8 cellular contexts compared by ENCODE assay signal in genomic region chr9:136485049-136485647, GRCh38. TPM values are rescaled to one million over a fixed set of nuclear protein-coding genes. Genes with fewer than 3 reads are reported as not detected.
A peak's percentile ranks its signal among the peaks of the same experiment; 100 is the strongest.
DNase-seq lines count a peak whose midpoint lies in the region; ATAC-seq and TF ChIP-seq lines count a peak whose summit lies in the region.

No MANE protein-coding gene starts in this region.

- no peaks in the 10 kb centered on the region for H3K9me3 ChIP-seq in BLaER1 treated with 17β-estradiol and CSF1 and Interleukin-3, amounts not matched to agents 10 nM and 100 nM (replicated peaks in 1 of 11)
- H3K9me3 ChIP-seq in HCT116 (ENCODE audit: control insufficient read depth in 1 of 2, insufficient read depth in 1 of 2, low read depth in 1 of 2, low read length in 2 of 2), result no peaks in the 10 kb centered on the region

- no peak overlapping the region for H3K23ac ChIP-seq in mesendoderm (ENCODE audit: low read length)

- H2AK5ac ChIP-seq in mesendoderm (ENCODE audit: low read length), result no peak overlapping the region

- H2BK15ac ChIP-seq in mesendoderm (replicated peaks; ENCODE audit: low read depth), result no peak overlapping the region

- TF ChIP-seq RAD21 in HCT116 (IDR thresholded peaks at IDR 0.05; ENCODE audit: low read depth), result no peak

- peaks cover 38% of the 10 kb centered on the region for H3K36me3 Mint-ChIP-seq in effector memory CD8-positive, alpha-beta T cell (ENCODE audit: insufficient read depth)

- H3K4ac ChIP-seq in mesendoderm (ENCODE audit: low read depth, low read length), result no peak overlapping the region

- H3K36me3 ChIP-seq in BLaER1 treated with 17β-estradiol and CSF1 and Interleukin-3, amounts not matched to agents 10 nM and 100 nM, result peaks cover 2 to 11% (median 3%) of the 10 kb centered on the region in 11 experiments; a peak in 19 of 22 replicates
- H3K36me3 ChIP-seq in HCT116 (ENCODE audit: control insufficient read depth in 1 of 2, insufficient read depth in 2 of 2, low read length in 2 of 2) (peaks cover 0 to 2% of the 10 kb centered on the region in 2 experiments; a peak in 2 of 4 replicates), mesendoderm (ENCODE audit: control insufficient read depth, insufficient read depth, low read length) (peaks cover under 1% of the 10 kb centered on the region)

- H3K4me2 ChIP-seq in BLaER1 treated with 17β-estradiol and CSF1 and Interleukin-3, amounts not matched to agents 10 nM and 100 nM, result peak overlapping the region; percentile 94 to 99 (median 98); a peak in 20 of 22 replicates
- H3K4me2 ChIP-seq in HCT116 (ENCODE audit: low read length) (peak overlapping the region; percentile 98), mesendoderm (ENCODE audit: low read length) (no peak overlapping the region)

- no peak overlapping the region for H3K56ac ChIP-seq in mesendoderm (ENCODE audit: low read length)

- H4K5ac ChIP-seq in mesendoderm (ENCODE audit: low read length), result no peak overlapping the region

- H3K79me2 ChIP-seq in HCT116 (ENCODE audit: insufficient read depth, low read length), result peaks cover 25% of the 10 kb centered on the region
- H3K79me2 ChIP-seq in mesendoderm (ENCODE audit: control insufficient read depth, insufficient read depth, low read length), result peaks cover 22% of the 10 kb centered on the region

- no CpG with 5 or more reads among the region's 13 CpGs for WGBS in mesendoderm (ENCODE audit: extremely low coverage, insufficient coverage, low lambda C conversion rate)

- RAD21 ChIA-PET in HCT116 (lab: Charles Lee; ENCODE audit: low non-redundant PET in 1 of 2, low total read pairs in 2 of 2, uncharacterized antibody in 2 of 2, unreplicated experiment in 2 of 2), result interaction anchor here (0.7 to 2.0 kb wide), 7 partner anchors 94 to 209 kb away, joined by 3 to 7 read pairs (median 3); no protein-coding TSS in a partner anchor

- no peak overlapping the region for H2AFZ ChIP-seq in HCT116 (ENCODE audit: low read depth, low read length, poor library complexity, severe bottlenecking)

- intact Hi-C loops in HCT116 (cut with micrococcal nuclease), result loop anchor here (1.0 to 5.0 kb wide), 3 partner anchors 52 to 210 kb away; no protein-coding TSS in a partner anchor

- peak overlapping the region; percentile 60 to 70 for H3K4me3 Mint-ChIP-seq in effector memory CD8-positive, alpha-beta T cell

- H2BK120ac ChIP-seq in mesendoderm (ENCODE audit: low read depth, low read length), result no peak overlapping the region

- peaks cover 21 to 36% (median 24%) of the 10 kb centered on the region in 10 experiments for H3K4me1 ChIP-seq in BLaER1 treated with 17β-estradiol and CSF1 and Interleukin-3, amounts not matched to agents 10 nM and 100 nM
- peaks cover 10 to 32% of the 10 kb centered on the region in 2 experiments for H3K4me1 ChIP-seq in HCT116 (ENCODE audit: control insufficient read depth in 1 of 2, insufficient read depth in 2 of 2, low read length in 2 of 2)
- H3K4me1 ChIP-seq in mesendoderm (ENCODE audit: control insufficient read depth, low read depth, low read length), result peaks cover 2% of the 10 kb centered on the region

- H3K9me3 Mint-ChIP-seq in effector memory CD8-positive, alpha-beta T cell, result no peaks in the 10 kb centered on the region

- H2BK5ac ChIP-seq in mesendoderm (ENCODE audit: low read length), result no peak overlapping the region

- H3K18ac ChIP-seq in mesendoderm (ENCODE audit: low read length), result no peak overlapping the region

- TF ChIP-seq POLR2A in HCT116 (IDR thresholded peaks at IDR 0.05; ENCODE audit: borderline replicate concordance, extremely low read depth, insufficient read depth, insufficient read length), result no peak

- H3K27me3 ChIP-seq in BLaER1 treated with 17β-estradiol and CSF1 and Interleukin-3, amounts not matched to agents 10 nM and 100 nM, result no peaks in the 10 kb centered on the region
- H3K27me3 ChIP-seq in HCT116 (ENCODE audit: insufficient read depth, low read length), result no peaks in the 10 kb centered on the region
- no peaks in the 10 kb centered on the region for H3K27me3 ChIP-seq in mesendoderm (ENCODE audit: insufficient read depth, low read length, poor library complexity)

- peaks cover 22 to 23% of the 10 kb centered on the region in 2 donors for H3K4me1 Mint-ChIP-seq in effector memory CD8-positive, alpha-beta T cell (ENCODE audit: low read depth in 2 of 2)

- no peak overlapping the region for H3K27ac ChIP-seq in BLaER1 treated with 17β-estradiol and CSF1 and Interleukin-3, amounts not matched to agents 10 nM and 100 nM
- H3K27ac ChIP-seq in HCT116 (ENCODE audit: low read depth, low read length), result peak overlapping the region; percentile 100
- H3K27ac ChIP-seq in mesendoderm (ENCODE audit: low read depth, low read length), result no peak overlapping the region

- peak overlapping the region; percentile 60 to 84 for H3K27ac Mint-ChIP-seq in effector memory CD8-positive, alpha-beta T cell

- TF ChIP-seq CTCF in HCT116 (IDR thresholded peaks at IDR 0.05 in 2 of 3, conservative IDR thresholded peaks at IDR 0.05 in 1 of 3; ENCODE audit: borderline replicate concordance in 1 of 3, insufficient read depth in 1 of 3, low read depth in 2 of 3, low read length in 2 of 3), result peak in 2 of 3 experiments; percentile 84 to 91; a peak in 4 of 6 replicates

- DNase-seq in HCT116 (ENCODE audit: low read depth, low spot score) (no peak), NCI-H774 (lab: John Stamatoyannopoulos, UW) (peak; percentile 68), mesendoderm (peak; percentile 81)
- peak; percentile 54 to 76 for DNase-seq in activated CD8-positive, alpha-beta memory T cell treated with anti-CD3 and anti-CD28 coated beads for 1 hour (ENCODE audit: extremely low read depth in 1 of 2, low read depth in 1 of 2)
- DNase-seq in effector memory CD8-positive, alpha-beta T cell, result peak; percentile 76 to 81 (median 80)
- DNase-seq in stimulated activated CD8-positive, alpha-beta memory T cell treated with anti-CD3 and anti-CD28 coated beads, Interleukin-2, amount 100 ng/mL, for 1 hour (ENCODE audit: low read depth in 2 of 2), result peak; percentile 65 to 75

- H4K20me1 ChIP-seq in BLaER1 treated with 17β-estradiol and CSF1 and Interleukin-3, amounts not matched to agents 10 nM and 100 nM, result peaks cover 22 to 71% (median 46%) of the 10 kb centered on the region in 11 experiments; a peak in 21 of 22 replicates
- peaks cover 4% of the 10 kb centered on the region; the same call in 1 of the 2 replicates for H4K20me1 ChIP-seq in HCT116 (ENCODE audit: insufficient read depth)

- ATAC-seq in HCT116, result peak; percentile 39
- no peak for ATAC-seq in effector memory CD8-positive, alpha-beta T cell (replicated peaks)
- no peak for ATAC-seq in HG03196 (IDR thresholded peaks at IDR 0.05; ENCODE audit: unreplicated experiment)

- H4K8ac ChIP-seq in mesendoderm (ENCODE audit: low read depth, low read length), result no peak overlapping the region

- H3K9ac ChIP-seq in BLaER1 treated with 17β-estradiol and CSF1 and Interleukin-3, amounts not matched to agents 10 nM and 100 nM, result peak overlapping the region in 4 of 11 experiments; percentile 83 to 90 (median 88); a peak in 5 of 22 replicates
- H3K9ac ChIP-seq in HCT116 (ENCODE audit: low read length) (peak overlapping the region; percentile 86), mesendoderm (ENCODE audit: low read length) (no peak overlapping the region)

- H3K79me1 ChIP-seq in mesendoderm (ENCODE audit: low read length), result peaks cover 2% of the 10 kb centered on the region

- CTCF ChIA-PET in HCT116 (lab: Charles Lee), result interaction anchor here (1.0 to 7.3 kb wide), 13 partner anchors 42 to 210 kb away, joined by 3 to 108 read pairs (median 4); no protein-coding TSS in a partner anchor

- peaks cover 0 to 9% of the 10 kb centered on the region in 2 donors for H3K27me3 Mint-ChIP-seq in effector memory CD8-positive, alpha-beta T cell

- POLR2A ChIA-PET in HCT116 (lab: Charles Lee), result interaction anchor here (1.0 kb wide), 1 partner anchor 146 kb away, joined by 4 read pairs; no protein-coding TSS in a partner anchor

- no TSS peak for BruUV-seq in HCT116 (replicated peaks; lab: Mats Ljungman, UMichigan)

- H3K9me2 ChIP-seq in HCT116 (ENCODE audit: insufficient read depth), result no peaks in the 10 kb centered on the region

- H3K4me3 ChIP-seq in BLaER1 treated with 17β-estradiol and CSF1 and Interleukin-3, amounts not matched to agents 10 nM and 100 nM, result no peak overlapping the region
- H3K4me3 ChIP-seq in HCT116 (replicated peaks in 1 of 2; ENCODE audit: low read depth in 1 of 2, low read length in 2 of 2) (peak overlapping the region; percentile 62 to 84), mesendoderm (ENCODE audit: low read length) (no peak overlapping the region)

TF ChIP-seq in HCT116, 20 proteins besides CTCF, POLR2A, EP300 and RAD21 (continues in another document):
- TF ChIP-seq SRF (IDR thresholded peaks at IDR 0.05; ENCODE audit: low read depth) (no peak), ZFX (IDR thresholded peaks at IDR 0.05) (no peak), REST (IDR thresholded peaks at IDR 0.05; ENCODE audit: low read depth) (no peak), TCF7L2 (IDR thresholded peaks at IDR 0.05; ENCODE audit: borderline replicate concordance, extremely low read depth, insufficient read depth, insufficient read length) (no peak)

RNA-seq across cellular contexts. Expression of gene SEC16A, which starts 2.3 kb away (rescaled TPM):
- total RNA-seq in HCT116 (2021; ENCODE audit: unreplicated experiment), result 49.8 TPM
- 35.5 and 36.4 TPM in 2 replicates for polyA plus RNA-seq in HCT116 (2012)
- polyA plus RNA-seq in mesendoderm (2013, experiment 1 of 2), result 23.8 TPM
- polyA plus RNA-seq in mesendoderm (2013, experiment 2 of 2), result 22.3 TPM

RNA-seq across cellular contexts. Expression of gene INPP5E, which starts 45.5 kb away (rescaled TPM):
- total RNA-seq in HCT116 (2021; ENCODE audit: unreplicated experiment), result 23.8 TPM
- polyA plus RNA-seq in HCT116 (2012), result 14.6 and 16.0 TPM in 2 replicates
- polyA plus RNA-seq in mesendoderm (2013, experiment 1 of 2), result 7.3 TPM
- 7.3 TPM for polyA plus RNA-seq in mesendoderm (2013, experiment 2 of 2)

Comparison
In these comparisons a context has a peak if more than half of its experiments do, and no peak if none do; other contexts are left out.
1. H3K4me3 ChIP-seq: peak in HCT116 (2 of 2); none in BLaER1 treated with 17β-estradiol and CSF1 and Interleukin-3, amounts not matched to agents 10 nM and 100 nM (0 of 10) and mesendoderm (single experiment).